ENCODE assay signal across 33 cellular contexts in genomic region chr12:115801826-115802225, GRCh38.
"Had no signal": no experiment of that assay in that cellular context is flagged by ENCODE, and none has a peak within 500 bp of the region (broad histone marks: within the 10 kb centered on the region; RNA-seq: fewer than 3 reads in every experiment).

No MANE protein-coding gene starts in this region.

- H3K4me3 ChIP-seq: body of pancreas, breast epithelium, PC-9, SJCRH30 had no signal

- H3K4me1 ChIP-seq: body of pancreas, breast epithelium, SJCRH30 had no signal

- H3K9me3 Mint-ChIP-seq: activated B cell treated with CpG ODN at 0.5 μM for 24 hours; activated CD4-positive, alpha-beta memory T cell treated with anti-CD3 and anti-CD28 coated beads, Interleukin-2, amount 10 ng/mL, durations not matched to agents 7 days and 5 days; activated naive CD4-positive, alpha-beta T cell treated with anti-CD3 and anti-CD28 coated beads, Interleukin-2, amount 50 U/mL, for 24 hours; activated T-cell treated with anti-CD3 and anti-CD28 coated beads, Interleukin-2, amount 50 U/mL, for 72 hours had no signal

- ATAC-seq: activated T-cell treated with anti-CD3 and anti-CD28 coated beads, Interleukin-2, amount 50 U/mL, for 72 hours; activated T-helper 17 cell treated with anti-CD3 and anti-CD28 coated beads, Interleukin-2, amount 50 U/mL, for 72 hours; body of pancreas had no signal

- H3K4me1 Mint-ChIP-seq: activated B cell treated with CpG ODN at 0.5 μM for 24 hours; activated CD4-positive, alpha-beta memory T cell treated with anti-CD3 and anti-CD28 coated beads, Interleukin-2, amount 10 ng/mL, durations not matched to agents 7 days and 5 days; activated naive CD4-positive, alpha-beta T cell treated with anti-CD3 and anti-CD28 coated beads, Interleukin-2, amount 50 U/mL, for 24 hours; activated naive CD8-positive, alpha-beta T cell treated with anti-CD3 and anti-CD28 coated beads, Interleukin-2, amount 10 ng/mL, durations not matched to agents 7 days and 5 days; activated T-helper 17 cell treated with anti-CD3 and anti-CD28 coated beads, Interleukin-2, amount 50 U/mL, for 72 hours; IgD-negative memory B cell had no signal

- H3K4me3 Mint-ChIP-seq: activated B cell treated with CpG ODN at 0.5 μM for 24 hours; activated CD4-positive, alpha-beta memory T cell treated with anti-CD3 and anti-CD28 coated beads, Interleukin-2, amount 10 ng/mL, durations not matched to agents 7 days and 5 days; activated naive CD4-positive, alpha-beta T cell treated with anti-CD3 and anti-CD28 coated beads, Interleukin-2, amount 50 U/mL, for 24 hours; activated naive CD8-positive, alpha-beta T cell treated with anti-CD3 and anti-CD28 coated beads, Interleukin-2, amount 10 ng/mL, durations not matched to agents 7 days and 5 days; activated T-cell treated with anti-CD3 and anti-CD28 coated beads, Interleukin-2, amount 50 U/mL, for 72 hours; activated T-helper 17 cell treated with anti-CD3 and anti-CD28 coated beads, Interleukin-2, amount 50 U/mL, for 72 hours; IgD-negative memory B cell had no signal

- H3K27me3 Mint-ChIP-seq: activated B cell treated with CpG ODN at 0.5 μM for 24 hours; activated CD4-positive, alpha-beta memory T cell treated with anti-CD3 and anti-CD28 coated beads, Interleukin-2, amount 10 ng/mL, durations not matched to agents 7 days and 5 days; activated naive CD8-positive, alpha-beta T cell treated with anti-CD3 and anti-CD28 coated beads, Interleukin-2, amount 10 ng/mL, durations not matched to agents 7 days and 5 days had no signal

- H3K36me3 Mint-ChIP-seq: activated naive CD4-positive, alpha-beta T cell treated with anti-CD3 and anti-CD28 coated beads, Interleukin-2, amount 50 U/mL, for 24 hours; activated naive CD8-positive, alpha-beta T cell treated with anti-CD3 and anti-CD28 coated beads, Interleukin-2, amount 10 ng/mL, durations not matched to agents 7 days and 5 days; IgD-negative memory B cell had no signal

- H3K36me3 ChIP-seq: breast epithelium, SJCRH30 had no signal

- H3K27ac ChIP-seq: body of pancreas, PC-9, RWPE1, SJCRH30, VCaP had no signal

- H3K27ac Mint-ChIP-seq: activated B cell treated with CpG ODN at 0.5 μM for 24 hours; activated CD4-positive, alpha-beta memory T cell treated with anti-CD3 and anti-CD28 coated beads, Interleukin-2, amount 10 ng/mL, durations not matched to agents 7 days and 5 days; activated naive CD4-positive, alpha-beta T cell treated with anti-CD3 and anti-CD28 coated beads, Interleukin-2, amount 50 U/mL, for 24 hours; activated naive CD8-positive, alpha-beta T cell treated with anti-CD3 and anti-CD28 coated beads, Interleukin-2, amount 10 ng/mL, durations not matched to agents 7 days and 5 days; activated T-cell treated with anti-CD3 and anti-CD28 coated beads, Interleukin-2, amount 50 U/mL, for 72 hours; activated T-helper 17 cell treated with anti-CD3 and anti-CD28 coated beads, Interleukin-2, amount 50 U/mL, for 72 hours; IgD-negative memory B cell had no signal

- DNase-seq: activated B cell treated with CpG ODN at 0.5 μM for 24 hours; activated CD4-positive, alpha-beta memory T cell treated with anti-CD3 and anti-CD28 coated beads, Interleukin-2, amount 10 ng/mL, durations not matched to agents 7 days and 5 days; activated CD4-positive, alpha-beta T cell treated with anti-CD3 and anti-CD28 coated beads for 1 hour; activated CD4-positive, alpha-beta T cell treated with anti-CD3 and anti-CD28 coated beads for 48 hours; activated gamma-delta T cell; activated naive CD4-positive, alpha-beta T cell treated with Interleukin-2 at 50 U/mL for 16 hours; activated naive CD8-positive, alpha-beta T cell treated with anti-CD3 and anti-CD28 coated beads, Interleukin-2, amount 10 ng/mL, durations not matched to agents 7 days and 5 days; activated T-cell treated with anti-CD3 and anti-CD28 coated beads, Interleukin-2, amount 50 U/mL, for 1 hour; activated T-cell treated with anti-CD3 and anti-CD28 coated beads, Interleukin-2, amount 50 U/mL, for 72 hours; body of pancreas; Karpas-422; KBM-7; NCI-H1048; NCI-H1105 treated with DMSO at 0.1 percent for 48 hours; NCI-H1436; NCI-H1694; NCI-H2029; NCI-H510A; NCI-H526; NCI-H748 treated with DMSO at 0.1 percent for 48 hours; PC-9; SHP77; SJCRH30; SW 1271; T-helper 1 cell; T-helper 2 cell; T-helper 9 cell had no signal

- H3K9me3 ChIP-seq: body of pancreas, breast epithelium, SJCRH30 had no signal

- H3K27me3 ChIP-seq: body of pancreas, breast epithelium, SJCRH30 had no signal
